Comparison of ENCODE assay signal across 8 cellular contexts in genomic region chr7:30285067-30285530, GRCh38. TPM values are rescaled to one million over a fixed set of nuclear protein-coding genes. Genes with fewer than 3 reads are reported as not detected.
A peak's percentile ranks its signal among the peaks of the same experiment; 100 is the strongest.
DNase-seq lines count a peak whose midpoint lies in the region; ATAC-seq, FAIRE-seq and TF ChIP-seq lines count a peak whose summit lies in the region.

No MANE protein-coding gene starts in this region.

- in situ Hi-C loops in brain microvascular endothelial cell (cut with HindIII; ENCODE audit: low pct_ligation_motif_present, low sequenced_read_pairs), result no loop called here

- H3K27me3 Mint-ChIP-seq in T-helper 1 cell treated with Interleukin-12 subunit alpha and Interleukin-12 subunit beta and Interleukin-4 antibody, amounts not matched to agents 30 μg/mL and 1 μg/mL, for 36 hours (ENCODE audit: low read depth), result no peaks in the 10 kb centered on the region

- peak overlapping the region; percentile 83 for H3K4me3 Mint-ChIP-seq in T-helper 1 cell treated with Interleukin-12 subunit alpha and Interleukin-12 subunit beta and Interleukin-4 antibody, amounts not matched to agents 30 μg/mL and 1 μg/mL, for 36 hours

- H3K27ac ChIP-seq in brain microvascular endothelial cell (peak overlapping the region; percentile 75), kidney (ENCODE audit: low read depth in 2 of 2, low read length in 2 of 2) (peak overlapping the region; percentile 96 to 98)

- H3K4me1 Mint-ChIP-seq in T-helper 1 cell treated with Interleukin-12 subunit alpha and Interleukin-12 subunit beta and Interleukin-4 antibody, amounts not matched to agents 30 μg/mL and 1 μg/mL, for 36 hours (ENCODE audit: low read depth), result peaks cover 47% of the 10 kb centered on the region

- DNase-seq in Right ventricle myocardium inferior (ENCODE audit: missing footprints) (peak; percentile 77), cardiac septum (ENCODE audit: low spot score) (no peak), brain microvascular endothelial cell (no peak), kidney (no peak), mucosa of gallbladder (ENCODE audit: low spot score) (no peak)
- peak; percentile 19 to 39 for DNase-seq in stimulated activated CD4-positive, alpha-beta T cell treated with anti-CD3 and anti-CD28 coated beads, Interleukin-4, amount 100 ng/mL, for 4 hours

- peak overlapping the region; percentile 51 to 74 for H3K9ac ChIP-seq in kidney (ENCODE audit: low read length in 2 of 2)

- H3K36me3 Mint-ChIP-seq in T-helper 1 cell treated with Interleukin-12 subunit alpha and Interleukin-12 subunit beta and Interleukin-4 antibody, amounts not matched to agents 30 μg/mL and 1 μg/mL, for 36 hours (ENCODE audit: low read depth), result peaks cover 20% of the 10 kb centered on the region

- H3K4me1 ChIP-seq in kidney (ENCODE audit: control insufficient read depth in 1 of 2, insufficient read depth in 1 of 2, low read depth in 1 of 2, low read length in 2 of 2), result peaks cover 3 to 6% of the 10 kb centered on the region in 2 donors

- ATAC-seq in Right ventricle myocardium inferior, result peak; percentile 6
- ATAC-seq in HG03097 (IDR thresholded peaks at IDR 0.05; ENCODE audit: low FRiP score, unreplicated experiment), result peak; percentile 21

- H3K4me3 ChIP-seq in brain microvascular endothelial cell (ENCODE audit: low read depth, low read length) (peak overlapping the region; percentile 69), kidney (ENCODE audit: low read length in 2 of 2) (peak overlapping the region; percentile 58 to 77)

- no peak for FAIRE-seq in kidney (lab: Jason Lieb, UNC)

- TF ChIP-seq CTCF in brain microvascular endothelial cell (IDR thresholded peaks at IDR 0.05; ENCODE audit: low read depth, low read length, missing control alignments) (no peak), kidney (IDR thresholded peaks at IDR 0.05; ENCODE audit: borderline replicate concordance, extremely low read depth, insufficient read depth) (no peak)

- H3K9me3 Mint-ChIP-seq in T-helper 1 cell treated with Interleukin-12 subunit alpha and Interleukin-12 subunit beta and Interleukin-4 antibody, amounts not matched to agents 30 μg/mL and 1 μg/mL, for 36 hours, result peaks cover 9% of the 10 kb centered on the region

- peak overlapping the region; percentile 70 for H3K27ac Mint-ChIP-seq in T-helper 1 cell treated with Interleukin-12 subunit alpha and Interleukin-12 subunit beta and Interleukin-4 antibody, amounts not matched to agents 30 μg/mL and 1 μg/mL, for 36 hours

- no peaks in the 10 kb centered on the region for H3K9me3 ChIP-seq in kidney (ENCODE audit: control insufficient read depth in 1 of 2, low read length in 2 of 2)

- intact Hi-C loops in Right ventricle myocardium inferior (cut with DNase I) (loop anchor here (10.0 kb wide), 1 partner anchor 190 kb away; the partner anchor contains the start of gene NOD1), cardiac septum (cut with DNase I) (no loop called here), kidney (cut with DNase I) (no loop called here)

- H3K36me3 ChIP-seq in brain microvascular endothelial cell (replicated peaks) (no peaks in the 10 kb centered on the region), kidney (ENCODE audit: control insufficient read depth in 1 of 2, insufficient read depth in 2 of 2, low read length in 2 of 2) (no peaks in the 10 kb centered on the region)

- H3K27me3 ChIP-seq in brain microvascular endothelial cell (replicated peaks), result no peaks in the 10 kb centered on the region

RNA-seq across cellular contexts. Expression of gene ZNRF2, which starts 0.7 kb away (rescaled TPM):
- total RNA-seq in Right ventricle myocardium inferior (8.7 TPM), cardiac septum (11.7 TPM), kidney (32.2 TPM), mucosa of gallbladder (32.8 TPM)
- 16.2 TPM for polyA plus RNA-seq in kidney (ENCODE audit: insufficient read depth, low read depth, low replicate concordance)

Comparison
In these comparisons a context has a peak if more than half of its experiments do, and no peak if none do; other contexts are left out.
1. DNase-seq: peak in Right ventricle myocardium inferior (single experiment) and stimulated activated CD4-positive, alpha-beta T cell treated with anti-CD3 and anti-CD28 coated beads, Interleukin-4, amount 100 ng/mL, for 4 hours (2 of 2); none in cardiac septum (single experiment), brain microvascular endothelial cell (single experiment), kidney (single experiment) and mucosa of gallbladder (single experiment).